Comparison of ENCODE assay signal across 8 cellular contexts in the genomic region with DNA sequence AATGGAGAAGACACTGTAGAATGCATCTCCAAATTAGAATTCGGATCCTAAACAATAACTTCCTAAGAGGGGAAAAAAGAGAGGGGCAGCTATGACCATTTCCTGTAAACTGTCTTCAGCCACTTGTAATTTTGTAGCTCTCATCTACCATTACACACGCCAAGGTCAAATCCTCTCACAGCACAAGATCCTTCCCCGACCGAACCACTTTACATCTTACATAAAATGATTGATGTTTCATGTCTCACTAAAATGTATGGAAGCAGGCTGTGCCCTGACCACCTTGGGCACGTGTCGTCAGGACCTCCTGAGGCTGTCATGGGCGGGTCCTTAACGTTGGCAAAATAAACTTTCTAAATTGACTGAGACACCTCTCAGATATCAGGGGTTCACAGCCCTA. TPM values are rescaled to one million over a fixed set of nuclear protein-coding genes. Genes with fewer than 3 reads are reported as not detected.
DNase-seq lines count a peak whose midpoint lies in the region; ATAC-seq and TF ChIP-seq lines count a peak whose summit lies in the region.

No MANE protein-coding gene starts in this region.

- no peak overlapping the region for H3K4ac ChIP-seq in H9 (ENCODE audit: low read depth, low read length)

- no peak overlapping the region for H2BK12ac ChIP-seq in H9 (ENCODE audit: insufficient read length, low read depth, low read length)

- no peak overlapping the region for H2BK120ac ChIP-seq in H9 (ENCODE audit: low read depth, low read length, poor library complexity, severe bottlenecking)

- H3K4me1 Mint-ChIP-seq in H9: peaks cover 8 to 14% of the 10 kb centered on the region in 2 experiments
- peaks cover 14% of the 10 kb centered on the region for H3K4me1 Mint-ChIP-seq in activated CD8-positive, alpha-beta T cell treated with anti-CD3 and anti-CD28 coated beads for 36 hours (ENCODE audit: low read depth)

- TF ChIP-seq CTCF in H9 (conservative IDR thresholded peaks at IDR 0.05) (no peak), ovary (IDR thresholded peaks at IDR 0.05) (no peak)
- TF ChIP-seq CTCF in activated CD8-positive, alpha-beta T cell treated with anti-CD3 and anti-CD28 coated beads for 36 hours (IDR thresholded peaks at IDR 0.05): no peak

- no peak overlapping the region for H4K8ac ChIP-seq in H9 (replicated peaks; ENCODE audit: insufficient read length, low read depth, low read length)

- H2BK15ac ChIP-seq in H9 (ENCODE audit: low read depth, low read length): no peak overlapping the region

- H3K4me3 ChIP-seq in esophagus (ENCODE audit: low read depth in 1 of 2, low read length in 2 of 2): peak overlapping the region in 1 of 2 donors; percentile 28
- H3K4me3 ChIP-seq in ovary: no peak overlapping the region

- peak overlapping the region; percentile 53 to 67 for H3K4me3 Mint-ChIP-seq in H9
- H3K4me3 Mint-ChIP-seq in activated CD8-positive, alpha-beta T cell treated with anti-CD3 and anti-CD28 coated beads for 36 hours: peak overlapping the region; percentile 75

- H3T11ph ChIP-seq in H9 (ENCODE audit: low read length): no peak overlapping the region

- TF ChIP-seq POLR2A in ovary (IDR thresholded peaks at IDR 0.05): no peak

- no peak overlapping the region for H3K56ac ChIP-seq in H9 (ENCODE audit: insufficient read length, low read depth, low read length)

- H4K20me1 ChIP-seq in H9 (ENCODE audit: control insufficient read depth, insufficient read depth, insufficient read length): no peaks in the 10 kb centered on the region

- H3K36me3 Mint-ChIP-seq in H9 (ENCODE audit: insufficient read depth in 1 of 3, low read depth in 3 of 3): peaks cover 0 to 2% (median 0%) of the 10 kb centered on the region in 3 experiments; a peak in 2 of 7 replicates
- H3K36me3 Mint-ChIP-seq in activated CD8-positive, alpha-beta T cell treated with anti-CD3 and anti-CD28 coated beads for 36 hours (ENCODE audit: low read depth): no peaks in the 10 kb centered on the region

- H3K36me3 ChIP-seq in esophagus (ENCODE audit: control insufficient read depth in 2 of 2, insufficient read depth in 2 of 2, low read length in 1 of 2): no peaks in the 10 kb centered on the region
- H3K36me3 ChIP-seq in ovary: no peaks in the 10 kb centered on the region

- ATAC-seq in activated CD8-positive, alpha-beta T cell treated with anti-CD3 and anti-CD28 coated beads for 36 hours: peak; percentile 37
- no peak for ATAC-seq in GM19467 (IDR thresholded peaks at IDR 0.05; ENCODE audit: unreplicated experiment)

- H2BK5ac ChIP-seq in H9 (ENCODE audit: insufficient read length, low read length): no peak overlapping the region

- H3K27me3 ChIP-seq in H9 (ENCODE audit: insufficient read depth, low read length): no peaks in the 10 kb centered on the region
- no peaks in the 10 kb centered on the region for H3K27me3 ChIP-seq in esophagus (ENCODE audit: control insufficient read depth in 1 of 2, insufficient read depth in 2 of 2, low read length in 2 of 2)
- H3K27me3 ChIP-seq in ovary: no peaks in the 10 kb centered on the region

- DNase-seq in DMS79 treated with DMSO at 0.1 percent for 48 hours (lab: John Stamatoyannopoulos, UW): peak; percentile 38
- peak; percentile 26 for DNase-seq in H9
- DNase-seq in NCI-H226: peak; percentile 1
- DNase-seq in activated CD8-positive, alpha-beta T cell treated with anti-CD3 and anti-CD28 coated beads for 36 hours: peak; percentile 64
- DNase-seq in ovary: peak; percentile 41 to 53 (median 51)
- no peak for DNase-seq in SKM-1 treated with dmso at 0.1 percent for 144 hours (lab: John Stamatoyannopoulos, UW; ENCODE audit: unreplicated experiment)

- H2BK20ac ChIP-seq in H9 (ENCODE audit: low read depth, low read length, poor library complexity, severe bottlenecking): no peak overlapping the region

- intact Hi-C loops in activated CD8-positive, alpha-beta T cell treated with anti-CD3 and anti-CD28 coated beads for 36 hours (cut with micrococcal nuclease): no loop called here
- intact Hi-C loops in ovary (cut with DNase I): no loop called here

- TF ChIP-seq EP300 in ovary (IDR thresholded peaks at IDR 0.05): no peak

- H4K91ac ChIP-seq in H9 (ENCODE audit: insufficient read length, low read depth, low read length): no peak overlapping the region

- peaks cover 6% of the 10 kb centered on the region for H3K9me3 ChIP-seq in H9 (ENCODE audit: control insufficient read depth, low read depth, low read length)
- H3K9me3 ChIP-seq in esophagus (ENCODE audit: control insufficient read depth in 2 of 2, insufficient read depth in 1 of 2, low read depth in 1 of 2, low read length in 1 of 2): no peaks in the 10 kb centered on the region
- no peaks in the 10 kb centered on the region for H3K9me3 ChIP-seq in ovary

- CTCF ChIA-PET in activated CD8-positive, alpha-beta T cell treated with anti-CD3 and anti-CD28 coated beads for 36 hours (lab: Charles Lee): interaction anchor here (1.4 kb wide), 1 partner anchor 105 kb away, joined by 4 read pairs; no protein-coding TSS in a partner anchor

- peak overlapping the region; percentile 91 to 96 (median 92) for H3K27ac Mint-ChIP-seq in H9
- peak overlapping the region; percentile 97 for H3K27ac Mint-ChIP-seq in activated CD8-positive, alpha-beta T cell treated with anti-CD3 and anti-CD28 coated beads for 36 hours

- H4K5ac ChIP-seq in H9 (ENCODE audit: insufficient read length, low read depth, low read length): no peak overlapping the region

- H3K14ac ChIP-seq in H9 (ENCODE audit: insufficient read depth, low read length): no peak overlapping the region

- no peaks in the 10 kb centered on the region for H3K79me2 ChIP-seq in H9 (ENCODE audit: insufficient read depth, low read length)

- no peak overlapping the region for H3K23ac ChIP-seq in H9 (ENCODE audit: insufficient read length, low read depth, low read length)

- H2AK5ac ChIP-seq in H9 (ENCODE audit: insufficient read length, low read length): no peak overlapping the region

- H3K23me2 ChIP-seq in H9 (ENCODE audit: insufficient read length, low read depth, low read length, poor library complexity, severe bottlenecking): no peaks in the 10 kb centered on the region

- H3K9me3 Mint-ChIP-seq in H9: peaks cover 5 to 21% of the 10 kb centered on the region in 2 experiments
- H3K9me3 Mint-ChIP-seq in activated CD8-positive, alpha-beta T cell treated with anti-CD3 and anti-CD28 coated beads for 36 hours: no peaks in the 10 kb centered on the region

- H3K4me2 ChIP-seq in H9 (ENCODE audit: insufficient read depth, insufficient read length, low read length): peak overlapping the region; percentile 16

- H3K4me1 ChIP-seq in H9 (ENCODE audit: insufficient read depth, low read length): no peaks in the 10 kb centered on the region; the same call in 1 of the 2 replicates
- no peaks in the 10 kb centered on the region for H3K4me1 ChIP-seq in esophagus (ENCODE audit: control insufficient read depth in 2 of 2, insufficient read depth in 2 of 2, low read length in 1 of 2)
- peaks cover 7% of the 10 kb centered on the region for H3K4me1 ChIP-seq in ovary (ENCODE audit: insufficient read depth)

- peak overlapping the region; percentile 72 for H3K9ac ChIP-seq in H9 (ENCODE audit: extremely low read depth, insufficient read length, low read length)

- H3K27me3 Mint-ChIP-seq in H9 (ENCODE audit: low read depth): no peaks in the 10 kb centered on the region
- no peaks in the 10 kb centered on the region for H3K27me3 Mint-ChIP-seq in activated CD8-positive, alpha-beta T cell treated with anti-CD3 and anti-CD28 coated beads for 36 hours

- no peak overlapping the region for H2AFZ ChIP-seq in H9 (ENCODE audit: low read length)

- WGBS in H9 (ENCODE audit: extremely low coverage, insufficient read length, low lambda C conversion rate): no CpG with 5 or more reads among the region's 8 CpGs
- WGBS in esophagus, 2 donors: 0 to 3% methylated on average over 8 of the region's 8 CpGs
- WGBS in ovary, 3 donors: 1 to 6% (median 5%) methylated on average over 8 of the region's 8 CpGs

- H3K18ac ChIP-seq in H9 (ENCODE audit: insufficient read length, low read depth, low read length): no peak overlapping the region

- H3K79me1 ChIP-seq in H9 (ENCODE audit: insufficient read depth, low read depth, low read length, poor library complexity, severe bottlenecking): no peaks in the 10 kb centered on the region

- H3K27ac ChIP-seq in H9 (ENCODE audit: insufficient read length, low read depth, low read length): no peak overlapping the region
- peak overlapping the region; percentile 88 to 95 for H3K27ac ChIP-seq in esophagus (ENCODE audit: low read depth in 2 of 2, low read length in 1 of 2)
- H3K27ac ChIP-seq in ovary: peak overlapping the region; percentile 58 to 78

- POLR2A ChIA-PET in activated CD8-positive, alpha-beta T cell treated with anti-CD3 and anti-CD28 coated beads for 36 hours (lab: Charles Lee): interaction anchor here (0.9 to 1.2 kb wide), 2 partner anchors 23 to 25 kb away, joined by 3 to 14 read pairs; a partner anchor contains a TSS

RNA-seq across cellular contexts. Expression of a gene that starts 24.1 kb away (rescaled TPM):
- total RNA-seq in H9 (2021) (52.0 and 55.0 TPM in 2 replicates), ovary (10 to 100 TPM in 6 of 7 donors, 1 to 10 TPM in 1; 9.3 to 27.7 (median 21.2) TPM)
- 10 to 100 TPM; 33.4 to 36.1 TPM for total RNA-seq in activated CD8-positive, alpha-beta T cell treated with anti-CD3 and anti-CD28 coated beads for 36 hours
- polyA plus RNA-seq in esophagus (10 to 100 TPM; 17.8 to 31.9 TPM), ovary (10 to 100 TPM; 19.3 to 34.2 TPM)
